ENCODE assay signal across 2 cellular contexts in the genomic region with DNA sequence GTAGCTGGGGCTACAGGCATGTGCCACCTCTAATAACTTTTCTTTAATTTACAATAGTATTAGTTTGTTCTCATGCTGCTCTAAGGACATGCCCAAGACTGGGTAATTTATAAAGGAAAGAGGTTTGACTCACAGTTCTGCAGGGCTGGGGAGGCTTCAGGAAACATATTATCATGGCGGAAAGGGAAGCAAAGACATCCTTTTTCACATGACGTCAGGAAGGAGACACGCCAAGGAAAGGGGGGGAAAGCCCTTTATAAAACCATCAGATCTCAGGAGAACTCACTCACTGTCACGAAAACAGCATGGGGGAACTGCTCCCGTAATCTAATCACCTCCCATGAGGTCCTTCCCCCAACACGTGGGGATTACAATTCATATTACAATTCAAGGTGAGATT.
TF ChIP-seq lines count a peak whose summit lies in the region.

No MANE protein-coding gene starts in this region.

TF ChIP-seq in liver, 16 proteins besides CTCF, POLR2A, EP300 and RAD21 (continued from another document):
- TF ChIP-seq YY1 (IDR thresholded peaks at IDR 0.05) = no peak
- peak; percentile 11 for TF ChIP-seq SP1 (IDR thresholded peaks at IDR 0.05)
- no peak for TF ChIP-seq HNF4G (IDR thresholded peaks at IDR 0.05)
- peak; percentile 19 for TF ChIP-seq NR2F2 (IDR thresholded peaks at IDR 0.05)
- no peak for TF ChIP-seq FOXA2 (IDR thresholded peaks at IDR 0.05)
- no peak for TF ChIP-seq RXRA (IDR thresholded peaks at IDR 0.05)
- no peak for TF ChIP-seq REST (IDR thresholded peaks at IDR 0.05)

TF ChIP-seq in HepG2, 621 proteins besides CTCF, POLR2A, EP300 and RAD21:
- TF ChIP-seq MNT (IDR thresholded peaks at IDR 0.05) (no peak), POGK (CRISPR knock-in tag; conservative IDR thresholded peaks at IDR 0.05) (no peak), GATA4 (IDR thresholded peaks at IDR 0.05; ENCODE audit: borderline replicate concordance, low read depth) (no peak), ZNF687 (CRISPR knock-in tag; IDR thresholded peaks at IDR 0.05) (no peak), ATAD3A (CRISPR knock-in tag; IDR thresholded peaks at IDR 0.05) (no peak), NR0B2 (CRISPR knock-in tag; IDR thresholded peaks at IDR 0.05) (no peak), ZSCAN9 (CRISPR knock-in tag; IDR thresholded peaks at IDR 0.05; ENCODE audit: borderline replicate concordance) (no peak), JUN (CRISPR knock-in tag; IDR thresholded peaks at IDR 0.05) (no peak), MAZ (IDR thresholded peaks at IDR 0.05; ENCODE audit: borderline replicate concordance, low read depth, low read length) (no peak), MAZ (CRISPR knock-in tag; IDR thresholded peaks at IDR 0.05; ENCODE audit: low read depth) (no peak), ADNP (CRISPR knock-in tag; IDR thresholded peaks at IDR 0.05) (no peak), PHF20 (CRISPR knock-in tag; IDR thresholded peaks at IDR 0.05) (no peak), ZNF709 (CRISPR knock-in tag; IDR thresholded peaks at IDR 0.05) (no peak), SNAI1 (CRISPR knock-in tag; IDR thresholded peaks at IDR 0.05; ENCODE audit: borderline replicate concordance) (no peak), SMAD9 (CRISPR knock-in tag; IDR thresholded peaks at IDR 0.05) (no peak), ZNF274 (CRISPR knock-in tag; IDR thresholded peaks at IDR 0.05) (no peak)
